ENCODE assay signal across 9 cellular contexts in the genomic region with DNA sequence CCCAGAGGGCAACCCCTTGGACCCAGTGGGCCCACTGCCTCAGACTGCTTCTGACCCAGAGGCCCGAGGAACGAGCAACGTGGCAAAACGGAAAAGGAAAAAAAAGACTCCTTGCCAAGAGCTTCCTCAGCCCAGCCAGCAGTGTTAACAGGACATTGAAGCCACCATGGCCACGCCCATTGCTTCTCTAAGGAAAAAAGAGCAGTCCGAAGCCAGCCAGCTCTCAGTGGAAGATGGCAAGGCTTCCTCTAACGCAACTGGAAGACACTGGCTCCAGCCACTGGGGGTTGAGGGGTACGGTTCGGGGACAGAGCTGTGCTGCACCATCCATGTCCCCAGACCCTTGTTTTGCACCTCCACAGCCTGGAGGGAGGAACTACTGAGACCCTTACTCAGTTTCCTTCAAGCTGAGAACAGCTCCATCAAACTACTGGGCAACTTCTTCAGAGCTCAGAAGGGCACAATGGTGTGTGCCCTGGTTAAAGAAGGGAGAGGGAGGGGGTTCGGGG. TPM values are rescaled to one million over a fixed set of nuclear protein-coding genes. Genes with fewer than 3 reads are reported as not detected.
DNase-seq lines count a peak whose midpoint lies in the region; ATAC-seq, FAIRE-seq and TF ChIP-seq lines count a peak whose summit lies in the region.
"Had no signal": no experiment of that assay in that cellular context is flagged by ENCODE, and none has a peak within 500 bp of the region (broad histone marks: within the 10 kb centered on the region; RNA-seq: fewer than 3 reads in every experiment).

No MANE protein-coding gene starts in this region.

- peaks cover 31% of the 10 kb centered on the region for H3K4me1 ChIP-seq in CD8-positive, alpha-beta T cell (ENCODE audit: insufficient read depth, low read length)

- H3K27me3 ChIP-seq in CD8-positive, alpha-beta T cell (ENCODE audit: insufficient read depth, low read length), result no peaks in the 10 kb centered on the region

- no peak for DNase-seq in CD8-positive, alpha-beta T cell
- DNase-seq in HT-29 (ENCODE audit: low spot score) (peak; percentile 63), mesothelial cell of epicardium (ENCODE audit: low spot score in 2 of 2, unreplicated experiment in 2 of 2) (no peak), Ammon's horn (ENCODE audit: low spot score) (no peak), GM12891 (ENCODE audit: insufficient read length, low spot score) (no peak), epidermal melanocyte (ENCODE audit: insufficient read length, low spot score) (no peak), urothelium cell line (ENCODE audit: low spot score) (no peak)

- H3K4me1 Mint-ChIP-seq in CD8-positive, alpha-beta T cell (ENCODE audit: low read depth), result peaks cover 41% of the 10 kb centered on the region
- peaks cover 64% of the 10 kb centered on the region for H3K4me1 Mint-ChIP-seq in activated naive CD8-positive, alpha-beta T cell (ENCODE audit: low read depth)
- peaks cover 87% of the 10 kb centered on the region for H3K4me1 Mint-ChIP-seq in mesothelial cell of epicardium

- no peak overlapping the region for H3K4me3 ChIP-seq in CD8-positive, alpha-beta T cell (ENCODE audit: low read depth, low read length)

- H3K9me3 ChIP-seq in CD8-positive, alpha-beta T cell (ENCODE audit: low read length), result no peaks in the 10 kb centered on the region

- no peaks in the 10 kb centered on the region for H3K27me3 Mint-ChIP-seq in CD8-positive, alpha-beta T cell (ENCODE audit: low read depth)
- no peaks in the 10 kb centered on the region for H3K27me3 Mint-ChIP-seq in activated naive CD8-positive, alpha-beta T cell
- H3K27me3 Mint-ChIP-seq in mesothelial cell of epicardium (ENCODE audit: low read depth), result no peaks in the 10 kb centered on the region

- H3K27ac Mint-ChIP-seq in CD8-positive, alpha-beta T cell, result peak overlapping the region; percentile 89
- H3K27ac Mint-ChIP-seq in activated naive CD8-positive, alpha-beta T cell, result peak overlapping the region; percentile 99
- H3K27ac Mint-ChIP-seq in mesothelial cell of epicardium, result peak overlapping the region; percentile 95

- H3K36me3 Mint-ChIP-seq in CD8-positive, alpha-beta T cell, result no peaks in the 10 kb centered on the region
- no peaks in the 10 kb centered on the region for H3K36me3 Mint-ChIP-seq in activated naive CD8-positive, alpha-beta T cell
- H3K36me3 Mint-ChIP-seq in mesothelial cell of epicardium, result peaks cover 14% of the 10 kb centered on the region

- CTCF ChIA-PET in CD8-positive, alpha-beta T cell (lab: Charles Lee), result interaction anchor here (0.7 to 6.3 kb wide), 4 partner anchors 7 to 119 kb away, joined by 3 to 54 read pairs (median 4); a partner anchor contains a TSS

- intact Hi-C loops in CD8-positive, alpha-beta T cell (cut with DNase I, micrococcal nuclease), result loop anchor here in 1 of 2 experiments (1.0 kb wide), 1 partner anchor 11 kb away; no protein-coding TSS in a partner anchor

- H3K36me3 ChIP-seq in CD8-positive, alpha-beta T cell (ENCODE audit: insufficient read depth, low read length), result no peaks in the 10 kb centered on the region

- TF ChIP-seq POLR2A in GM12891 (IDR thresholded peaks at IDR 0.05; ENCODE audit: low read depth, low read length), result no peak

- H3K4me3 Mint-ChIP-seq in CD8-positive, alpha-beta T cell, result no peak overlapping the region
- peak overlapping the region; percentile 84 for H3K4me3 Mint-ChIP-seq in activated naive CD8-positive, alpha-beta T cell
- peak overlapping the region; percentile 47 for H3K4me3 Mint-ChIP-seq in mesothelial cell of epicardium

- TF ChIP-seq CTCF in CD8-positive, alpha-beta T cell (IDR thresholded peaks at IDR 0.05), result no peak
- no peak for TF ChIP-seq CTCF in mesothelial cell of epicardium (IDR thresholded peaks at IDR 0.05; ENCODE audit: unreplicated experiment)

- H3K27ac ChIP-seq in CD8-positive, alpha-beta T cell (ENCODE audit: low read depth, low read length), result no peak overlapping the region
- H3K27ac ChIP-seq: epithelial cell of prostate had no signal

- H3K9me3 Mint-ChIP-seq in CD8-positive, alpha-beta T cell, result no peaks in the 10 kb centered on the region
- no peaks in the 10 kb centered on the region for H3K9me3 Mint-ChIP-seq in activated naive CD8-positive, alpha-beta T cell (ENCODE audit: low read depth)
- H3K9me3 Mint-ChIP-seq in mesothelial cell of epicardium, result no peaks in the 10 kb centered on the region

- ATAC-seq in CD8-positive, alpha-beta T cell, result peak; percentile 18

- POLR2A ChIA-PET in CD8-positive, alpha-beta T cell (lab: Charles Lee), result interaction anchor here (1.0 to 2.1 kb wide), 3 partner anchors 11 to 49 kb away, joined by 3 to 7 read pairs (median 3); a partner anchor contains a TSS

- FAIRE-seq in GM12891 (lab: Jason Lieb, UNC), result no peak
- FAIRE-seq in urothelium cell line (lab: Jason Lieb, UNC), result no peak

TF ChIP-seq in GM12891, 5 proteins besides CTCF, POLR2A, EP300 and RAD21:
- TF ChIP-seq PAX5 (IDR thresholded peaks at IDR 0.05; ENCODE audit: insufficient read depth, low read length, severe bottlenecking), result no peak
- TF ChIP-seq SPI1 (IDR thresholded peaks at IDR 0.05; ENCODE audit: low read depth, low read length), result no peak
- TF ChIP-seq TAF1 (IDR thresholded peaks at IDR 0.05; ENCODE audit: low read depth, low read length), result no peak
- no peak for TF ChIP-seq POU2F2 (IDR thresholded peaks at IDR 0.05; ENCODE audit: low read depth, low read length)
- no peak for TF ChIP-seq POLR2AphosphoS5 (IDR thresholded peaks at IDR 0.05; ENCODE audit: low read depth, low read length)

RNA-seq across cellular contexts. Expression of a gene that starts 10.7 kb away (rescaled TPM):
- total RNA-seq in CD8-positive, alpha-beta T cell, result 10 to 100 TPM in 1 of 2 experiments, 1 to 10 TPM in 1; 9.6 to 11.2 TPM
- 11.6 and 15.4 TPM in 2 replicates for total RNA-seq in HT-29 (2014; rRNA removed; shearing (Covaris generic))
- total RNA-seq in mesothelial cell of epicardium, result 90.3 to 98.9 TPM (median 97.0 TPM) in 3 replicates
- 17.7 TPM for polyA plus RNA-seq in GM12891 (2012; ENCODE audit: low read depth, missing spikeins)

RNA-seq across cellular contexts. Expression of a gene that starts 59.0 kb away (rescaled TPM):
- total RNA-seq in CD8-positive, alpha-beta T cell, result 100 to 1,000 TPM; 133 to 135 TPM
- total RNA-seq in HT-29 (2014; rRNA removed; shearing (Covaris generic)), result 245 and 295 TPM in 2 replicates
- 185 to 198 TPM (median 189 TPM) in 3 replicates for total RNA-seq in mesothelial cell of epicardium
- polyA plus RNA-seq in GM12891 (2012; ENCODE audit: low read depth, missing spikeins), result 340 TPM
